Comparison of ENCODE assay signal across 34 cellular contexts in the genomic region with DNA sequence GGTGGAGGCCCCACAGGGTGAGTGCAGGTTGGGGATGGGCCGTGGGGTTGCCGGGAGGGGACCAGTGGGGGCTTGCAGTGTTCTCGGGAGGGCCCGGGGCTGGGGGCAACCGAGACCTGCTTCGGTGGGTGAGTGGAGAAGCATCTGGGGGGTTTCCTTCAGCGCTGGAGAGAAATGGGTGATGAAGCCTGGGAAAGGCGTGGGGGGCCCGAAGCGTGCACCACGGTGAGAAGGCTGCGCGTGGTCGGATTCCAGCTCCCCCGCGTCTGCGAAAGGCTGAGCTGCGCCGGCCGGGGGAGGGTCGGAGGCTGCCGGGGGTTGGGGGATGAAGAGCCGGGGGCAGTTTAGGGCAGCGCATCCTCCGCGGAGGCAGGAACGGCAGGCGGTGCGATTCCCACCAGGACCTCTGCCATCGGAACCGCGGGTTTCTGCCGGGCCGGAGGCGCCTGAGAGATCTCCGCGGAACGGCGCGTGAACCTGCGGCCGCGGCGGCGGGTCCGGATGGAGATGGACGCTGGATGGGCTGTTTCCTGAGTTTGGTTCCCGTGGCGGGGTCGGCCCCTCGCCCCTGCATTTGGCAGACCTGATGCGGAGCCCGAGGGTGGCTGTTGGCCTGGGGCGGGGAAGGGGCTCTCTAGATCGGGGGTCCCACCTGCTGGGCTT. TPM values are rescaled to one million over a fixed set of nuclear protein-coding genes. Genes with fewer than 3 reads are reported as not detected.
"Had no signal": no experiment of that assay in that cellular context is flagged by ENCODE, and none has a peak within 500 bp of the region (broad histone marks: within the 10 kb centered on the region; RNA-seq: fewer than 3 reads in every experiment).

No MANE protein-coding gene starts in this region.

- H3K36me3 Mint-ChIP-seq: stimulated activated memory B cell treated with anti-CD40 and anti-IgM and Interleukin-4, amounts not matched to agents 10 μg/mL and 1 μg/mL and 100 μg/mL, for 72 hours; type B pancreatic cell had no signal

- DNase-seq: stimulated activated CD4-positive, alpha-beta T cell treated with anti-CD3 and anti-CD28 coated beads, Interleukin-2, amount 100 ng/mL, for 48 hours; stimulated activated CD4-positive, alpha-beta T cell treated with anti-CD3 and anti-CD28 coated beads, Interleukin-4, amount 100 ng/mL, for 1 hour; stimulated activated CD4-positive, alpha-beta T cell treated with anti-CD3 and anti-CD28 coated beads, Interleukin-4, amount 100 ng/mL, for 24 hours; stimulated activated CD4-positive, alpha-beta T cell treated with anti-CD3 and anti-CD28 coated beads, Interleukin-4, amount 100 ng/mL, for 4 hours; stimulated activated CD8-positive, alpha-beta memory T cell treated with anti-CD3 and anti-CD28 coated beads, Interleukin-4, amount 100 ng/mL, for 48 hours; stimulated activated naive B cell treated with anti-CD40 and anti-IgM and Interleukin-4, amounts not matched to agents 10 μg/mL and 1 μg/mL and 100 μg/mL, for 72 hours; stimulated activated naive CD4-positive, alpha-beta T cell; stimulated activated naive CD4-positive, alpha-beta T cell treated with Interleukin-2 at 50 U/mL for 16 hours; stimulated activated naive CD8-positive, alpha-beta T cell treated with anti-CD3 and anti-CD28 coated beads, Interleukin-15, amount 100 ng/mL, for 72 hours; stimulated activated naive CD8-positive, alpha-beta T cell treated with anti-CD3 and anti-CD28 coated beads, Interleukin-15, Interleukin-2, amounts not matched to agents 100 U/mL and 50 U/mL, for 24 hours; stomach; substantia nigra; testis; thyroid gland; tibial artery; transverse colon; trophoblast cell; upper lobe of right lung; uterus had no signal

- H3K4me1 ChIP-seq: suprapubic skin, testis, thyroid gland, tibial nerve, transverse colon, upper lobe of left lung, upper lobe of right lung, uterus, vagina had no signal

- H3K9me3 ChIP-seq: stomach, suprapubic skin, testis, thoracic aorta, thyroid gland, tibial artery, tibial nerve, transverse colon, upper lobe of left lung, upper lobe of right lung, uterus, vagina had no signal

- H3K27ac ChIP-seq: stomach, suprapubic skin, testis, thoracic aorta, thyroid gland, tibial artery, tibial nerve, transverse colon, upper lobe of left lung, upper lobe of right lung, uterus, vagina had no signal

- H3K9me3 Mint-ChIP-seq: stimulated activated effector memory CD8-positive, alpha-beta T cell treated with anti-CD3 and anti-CD28 coated beads, Interleukin-12 subunit alpha, Interleukin-12 subunit beta, amount 100 ng/mL, for 72 hours; type B pancreatic cell had no signal

- H3K27ac Mint-ChIP-seq: stimulated activated effector memory CD8-positive, alpha-beta T cell treated with anti-CD3 and anti-CD28 coated beads, Interleukin-12 subunit alpha, Interleukin-12 subunit beta, amount 100 ng/mL, for 72 hours; stimulated activated memory B cell treated with anti-CD40 and anti-IgM and Interleukin-4, amounts not matched to agents 10 μg/mL and 1 μg/mL and 100 μg/mL, for 72 hours; stimulated activated naive B cell treated with anti-CD40 and anti-IgM and Interleukin-4, amounts not matched to agents 10 μg/mL and 1 μg/mL and 100 μg/mL, for 72 hours; stimulated activated naive CD8-positive, alpha-beta T cell treated with anti-CD3 and anti-CD28 coated beads, Interleukin-15, amount 100 ng/mL, for 72 hours; stimulated activated naive CD8-positive, alpha-beta T cell treated with anti-CD3 and anti-CD28 coated beads, Interleukin-15, Interleukin-2, amounts not matched to agents 100 ng/mL and 50 ng/mL, for 24 hours; type B pancreatic cell had no signal

- H3K36me3 ChIP-seq: stomach, suprapubic skin, thoracic aorta, thyroid gland, tibial artery, tibial nerve, transverse colon, upper lobe of left lung, upper lobe of right lung, uterus, vagina had no signal

- H3K4me3 Mint-ChIP-seq: stimulated activated effector memory CD8-positive, alpha-beta T cell treated with anti-CD3 and anti-CD28 coated beads, Interleukin-12 subunit alpha, Interleukin-12 subunit beta, amount 100 ng/mL, for 72 hours; stimulated activated memory B cell treated with anti-CD40 and anti-IgM and Interleukin-4, amounts not matched to agents 10 μg/mL and 1 μg/mL and 100 μg/mL, for 72 hours; stimulated activated naive B cell treated with anti-CD40 and anti-IgM and Interleukin-4, amounts not matched to agents 10 μg/mL and 1 μg/mL and 100 μg/mL, for 72 hours; stimulated activated naive CD8-positive, alpha-beta T cell treated with anti-CD3 and anti-CD28 coated beads, Interleukin-15, amount 100 ng/mL, for 72 hours; stimulated activated naive CD8-positive, alpha-beta T cell treated with anti-CD3 and anti-CD28 coated beads, Interleukin-15, Interleukin-2, amounts not matched to agents 100 ng/mL and 50 ng/mL, for 24 hours; type B pancreatic cell had no signal

- FAIRE-seq: urothelium cell line had no signal

- ATAC-seq: stimulated activated effector memory CD8-positive, alpha-beta T cell treated with anti-CD3 and anti-CD28 coated beads, Interleukin-12 subunit alpha, Interleukin-12 subunit beta, amount 100 ng/mL, for 72 hours; stimulated activated memory B cell treated with anti-CD40 and anti-IgM and Interleukin-4, amounts not matched to agents 10 μg/mL and 1 μg/mL and 100 μg/mL, for 72 hours; stimulated activated naive B cell treated with anti-CD40 and anti-IgM and Interleukin-4, amounts not matched to agents 10 μg/mL and 1 μg/mL and 100 μg/mL, for 72 hours; stimulated activated naive CD8-positive, alpha-beta T cell treated with anti-CD3 and anti-CD28 coated beads, Interleukin-15, amount 100 ng/mL, for 72 hours; stimulated activated naive CD8-positive, alpha-beta T cell treated with anti-CD3 and anti-CD28 coated beads, Interleukin-15, Interleukin-2, amounts not matched to agents 100 U/mL and 50 U/mL, for 24 hours; upper lobe of right lung had no signal

- H3K4me3 ChIP-seq: stomach, suprapubic skin, testis, thoracic aorta, thyroid gland, tibial artery, tibial nerve, transverse colon, upper lobe of left lung, upper lobe of right lung, uterus, vagina had no signal

- H3K27me3 ChIP-seq: testis, uterus, vagina had no signal

RNA-seq across cellular contexts. Expression of gene SSTR5, which starts 7.0 kb away (rescaled TPM):
- total RNA-seq: stomach, subcutaneous adipose tissue, temporal lobe, thyroid gland, tibial nerve, transverse colon, upper lobe of left lung, upper lobe of right lung, uterus had no signal
- polyA plus RNA-seq: thymus had no signal

RNA-seq across cellular contexts. Expression of gene C1QTNF8, which starts 30.4 kb away (rescaled TPM):
- total RNA-seq: stomach, subcutaneous adipose tissue, suprapubic skin, thyroid gland, tibial nerve, transverse colon, upper lobe of right lung, ureter, urinary bladder, uterus, vagina had no signal
- polyA plus RNA-seq: stomach, urinary bladder had no signal
